In genomic region chr7:139526578-139527544, GRCh38 we compare ENCODE assay signal across 13 cellular contexts. TPM values are rescaled to one million over a fixed set of nuclear protein-coding genes. Genes with fewer than 3 reads are reported as not detected.
DNase-seq lines count a peak whose midpoint lies in the region; ATAC-seq and TF ChIP-seq lines count a peak whose summit lies in the region.
"Had no signal": no experiment of that assay in that cellular context is flagged by ENCODE, and none has a peak within 500 bp of the region (broad histone marks: within the 10 kb centered on the region; RNA-seq: fewer than 3 reads in every experiment).

No MANE protein-coding gene starts in this region.

- ATAC-seq in HG03571 (IDR thresholded peaks at IDR 0.05; ENCODE audit: unreplicated experiment) = no peak

- CTCF ChIA-PET in A673 (lab: Charles Lee) = no interaction called here

- H3K27me3 ChIP-seq in MG63 (no peaks in the 10 kb centered on the region), A673 (replicated peaks; ENCODE audit: insufficient read depth, low read depth, low read length, poor library complexity) (peaks cover 31% of the 10 kb centered on the region)

- H3K9me3 ChIP-seq in MG63 (no peaks in the 10 kb centered on the region), A673 (ENCODE audit: low read depth, low read length, poor library complexity, severe bottlenecking) (no peaks in the 10 kb centered on the region)
- H3K9me3 ChIP-seq: thoracic aorta had no signal

- DNase-seq in EH (ENCODE audit: low read depth) (peak; percentile 92), MG63 (peak; percentile 64), dermis blood vessel endothelial cell (peak; percentile 34), renal cortical epithelial cell (ENCODE audit: low read depth) (peak; percentile 19), A673 (ENCODE audit: low spot score) (no peak), DMS79 treated with DMSO at 0.1 percent for 48 hours (lab: John Stamatoyannopoulos, UW) (no peak)
- DNase-seq: activated CD4-positive, alpha-beta T cell treated with anti-CD3 and anti-CD28 coated beads for 4 hours; Karpas-422; NCI-H2081; nucleus accumbens; stimulated activated CD4-positive, alpha-beta T cell treated with anti-CD3 and anti-CD28 coated beads, Interleukin-12 subunit alpha, Interleukin-12 subunit beta, amount 100 ng/mL, for 4 hours had no signal

- intact Hi-C loops in A673 (cut with micrococcal nuclease; ENCODE audit: unreplicated experiment) = no loop called here

- no peak overlapping the region for H3K27ac ChIP-seq in A673 (ENCODE audit: low read depth, low read length, poor library complexity, severe bottlenecking)
- H3K27ac ChIP-seq: thoracic aorta had no signal

- H3K36me3 ChIP-seq in MG63 = no peaks in the 10 kb centered on the region
- no peaks in the 10 kb centered on the region for H3K36me3 ChIP-seq in A673 (ENCODE audit: insufficient read depth, low read length, poor library complexity, severe bottlenecking)
- H3K36me3 ChIP-seq: thoracic aorta had no signal

- H3K4me3 ChIP-seq in MG63 = no peak overlapping the region
- no peak overlapping the region for H3K4me3 ChIP-seq in A673 (ENCODE audit: low read depth, low read length, poor library complexity, severe bottlenecking)
- H3K4me3 ChIP-seq: thoracic aorta had no signal

- no TSS peak for BruUV-seq in A673 (replicated peaks; lab: Mats Ljungman, UMichigan)

- no peak for TF ChIP-seq CTCF in A673 (conservative IDR thresholded peaks at IDR 0.05; ENCODE audit: low read depth, low read length)

- H3K4me1 ChIP-seq in A673 (ENCODE audit: insufficient read depth, low read length, poor library complexity, severe bottlenecking) = no peaks in the 10 kb centered on the region

- POLR2A ChIA-PET in A673 (lab: Charles Lee; ENCODE audit: low non-redundant PET) = no interaction called here

RNA-seq across cellular contexts. Expression of gene CLEC2L, which starts 3.4 kb away (rescaled TPM):
- not detected in 2 replicates for total RNA-seq in MG63 (2014; rRNA removed; shearing (Covaris generic); ENCODE audit: low replicate concordance)
- total RNA-seq in dermis blood vessel endothelial cell = not detected in 2 replicates
- not detected in 2 replicates for total RNA-seq in renal cortical epithelial cell
- not detected in 2 replicates for total RNA-seq in A673 (2021)
- total RNA-seq: thoracic aorta had no signal

RNA-seq across cellular contexts. Expression of gene KLRG2, which starts 43.4 kb away (rescaled TPM):
- 0.10 TPM in 1 of 2 replicates, not detected in the other for total RNA-seq in MG63 (2014; rRNA removed; shearing (Covaris generic); ENCODE audit: low replicate concordance)
- total RNA-seq in dermis blood vessel endothelial cell (0.09 and 0.34 TPM in 2 replicates), renal cortical epithelial cell (15.8 and 33.8 TPM in 2 replicates), A673 (2021) (not detected in 2 replicates)
- total RNA-seq: thoracic aorta had no signal

Comparison
In these comparisons a context has a peak if more than half of its experiments do, and no peak if none do; other contexts are left out.
1. DNase-seq: peak in EH (single experiment), MG63 (single experiment), dermis blood vessel endothelial cell (single experiment) and renal cortical epithelial cell (single experiment); none in A673 (single experiment) and DMS79 treated with DMSO at 0.1 percent for 48 hours (single experiment).
2. RNA of gene KLRG2, which starts 43.4 kb away (total RNA-seq): 15.8 to 33.8 TPM in renal cortical epithelial cell; 0.09 to 0.34 TPM in dermis blood vessel endothelial cell, 0.10 TPM in MG63 and not detected in A673; every median in the first group is over 10 times any median in the second.